In the genomic region with DNA sequence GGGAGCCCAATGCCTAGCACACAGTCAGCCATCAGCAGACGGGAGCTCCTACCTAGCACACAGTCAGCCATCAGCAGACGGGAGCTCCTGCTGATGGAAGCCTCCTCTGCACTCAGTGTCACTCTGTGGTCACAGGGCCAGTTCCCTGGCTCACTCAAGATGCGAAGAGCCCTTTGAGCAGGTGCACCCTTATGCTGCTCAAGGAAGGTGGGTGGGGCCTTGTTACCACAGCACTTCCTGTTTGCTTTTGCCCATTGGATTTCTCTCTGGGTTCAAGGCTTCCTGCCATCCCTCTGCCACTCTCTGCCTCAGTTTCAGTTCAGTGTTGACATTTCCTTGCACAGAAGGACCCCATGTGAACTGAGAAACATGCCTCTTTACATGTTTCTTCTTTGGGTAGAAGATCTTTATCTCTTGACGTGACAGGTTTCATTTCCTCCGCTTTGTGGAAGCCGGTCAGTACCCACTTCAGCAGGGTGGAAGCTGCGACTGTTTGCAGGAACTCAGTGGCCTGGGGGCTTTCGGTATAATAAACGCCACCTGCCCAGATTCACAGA, we compare ENCODE assay signal across 10 cellular contexts. TPM values are rescaled to one million over a fixed set of nuclear protein-coding genes. Genes with fewer than 3 reads are reported as not detected.
DNase-seq lines count a peak whose midpoint lies in the region; ATAC-seq, FAIRE-seq and TF ChIP-seq lines count a peak whose summit lies in the region.
"Had no signal": no experiment of that assay in that cellular context is flagged by ENCODE, and none has a peak within 500 bp of the region (broad histone marks: within the 10 kb centered on the region; RNA-seq: fewer than 3 reads in every experiment).

No MANE protein-coding gene starts in this region.

- no peaks in the 10 kb centered on the region for H3K9me3 Mint-ChIP-seq in activated CD4-positive, alpha-beta T cell treated with anti-CD3 and anti-CD28 coated beads, Interleukin-2, amount 10 ng/mL, durations not matched to agents 7 days and 5 days

- peak overlapping the region; percentile 90 for H3K27ac Mint-ChIP-seq in activated CD4-positive, alpha-beta T cell treated with anti-CD3 and anti-CD28 coated beads, Interleukin-2, amount 10 ng/mL, durations not matched to agents 7 days and 5 days

- DNase-seq in SKM-1 (lab: John Stamatoyannopoulos, UW; ENCODE audit: unreplicated experiment) = peak; percentile 4
- no peak for DNase-seq in SKM-1 treated with dmso at 0.1 percent for 144 hours (lab: John Stamatoyannopoulos, UW; ENCODE audit: unreplicated experiment)
- DNase-seq in activated CD4-positive, alpha-beta T cell treated with anti-CD3 and anti-CD28 coated beads, Interleukin-2, amount 10 ng/mL, durations not matched to agents 7 days and 5 days = peak; percentile 86
- peak; percentile 41 for DNase-seq in small intestine
- no peak for DNase-seq in hypothalamus (lab: John Stamatoyannopoulos, UW)
- DNase-seq in Right ventricle myocardium inferior (ENCODE audit: missing footprints) = no peak
- no peak for DNase-seq in brain microvascular endothelial cell

- peaks cover 96% of the 10 kb centered on the region for H3K36me3 Mint-ChIP-seq in activated CD4-positive, alpha-beta T cell treated with anti-CD3 and anti-CD28 coated beads, Interleukin-2, amount 10 ng/mL, durations not matched to agents 7 days and 5 days (ENCODE audit: low read depth)

- no peak for FAIRE-seq in small intestine (lab: Jason Lieb, UNC)
- FAIRE-seq: A549 had no signal

- ATAC-seq in HG03196 (IDR thresholded peaks at IDR 0.05; ENCODE audit: unreplicated experiment) (peak; percentile 96), Right ventricle myocardium inferior (no peak)
- ATAC-seq: A549 had no signal

- WGBS in small intestine, 3 donors = 67 to 83% (median 69%) methylated on average over 9 of the region's 9 CpGs

- no peak for TF ChIP-seq CTCF in brain microvascular endothelial cell (IDR thresholded peaks at IDR 0.05; ENCODE audit: low read depth, low read length, missing control alignments)

- H3K4me3 ChIP-seq in small intestine (ENCODE audit: low read depth in 1 of 2, low read length in 2 of 2) (no peak overlapping the region), brain microvascular endothelial cell (ENCODE audit: low read depth, low read length) (no peak overlapping the region)
- H3K4me3 ChIP-seq: A549, SJCRH30 had no signal

- POLR2A ChIA-PET in activated CD4-positive, alpha-beta T cell treated with anti-CD3 and anti-CD28 coated beads, Interleukin-2, amount 10 ng/mL, durations not matched to agents 7 days and 5 days (lab: Charles Lee) = interaction anchor here (0.6 kb wide), 1 partner anchor 302 kb away, joined by 3 read pairs; no protein-coding TSS in a partner anchor

- H3K27ac ChIP-seq in small intestine (ENCODE audit: low read depth in 1 of 2, low read length in 1 of 2) (peak overlapping the region; percentile 12 to 53), brain microvascular endothelial cell (no peak overlapping the region)
- H3K27ac ChIP-seq: A549 had no signal

- in situ Hi-C loops in brain microvascular endothelial cell (cut with HindIII; ENCODE audit: low pct_ligation_motif_present, low sequenced_read_pairs) = no loop called here

- H3K27me3 ChIP-seq in small intestine (ENCODE audit: control insufficient read depth in 2 of 2, insufficient read depth in 2 of 2, low read length in 2 of 2) = no peaks in the 10 kb centered on the region
- no peaks in the 10 kb centered on the region for H3K27me3 ChIP-seq in brain microvascular endothelial cell (replicated peaks)
- H3K27me3 ChIP-seq: SJCRH30 had no signal

- peaks cover 90% of the 10 kb centered on the region for H3K4me1 Mint-ChIP-seq in activated CD4-positive, alpha-beta T cell treated with anti-CD3 and anti-CD28 coated beads, Interleukin-2, amount 10 ng/mL, durations not matched to agents 7 days and 5 days

- H3K4me1 ChIP-seq in small intestine (ENCODE audit: control insufficient read depth in 2 of 2, insufficient read depth in 1 of 2, low read depth in 1 of 2, low read length in 1 of 2) = peaks cover 4 to 13% of the 10 kb centered on the region in 2 donors
- H3K4me1 ChIP-seq: A549 had no signal

- no peaks in the 10 kb centered on the region for H3K9me3 ChIP-seq in small intestine (ENCODE audit: control insufficient read depth, low read depth)
- H3K9me3 ChIP-seq: A549, SJCRH30 had no signal

- CTCF ChIA-PET in activated CD4-positive, alpha-beta T cell treated with anti-CD3 and anti-CD28 coated beads, Interleukin-2, amount 10 ng/mL, durations not matched to agents 7 days and 5 days (lab: Charles Lee) = interaction anchor here (0.9 to 3.3 kb wide), 6 partner anchors 8 to 896 kb away, joined by 3 to 13 read pairs (median 6); a partner anchor contains a TSS

- intact Hi-C loops in Right ventricle myocardium inferior (cut with DNase I) = no loop called here

- H3K4me3 Mint-ChIP-seq in activated CD4-positive, alpha-beta T cell treated with anti-CD3 and anti-CD28 coated beads, Interleukin-2, amount 10 ng/mL, durations not matched to agents 7 days and 5 days = peak overlapping the region; percentile 51

- H3K36me3 ChIP-seq in small intestine (ENCODE audit: control insufficient read depth in 2 of 2, insufficient read depth in 2 of 2, low read length in 2 of 2) = peaks cover 0 to 2% of the 10 kb centered on the region in 2 donors
- H3K36me3 ChIP-seq in brain microvascular endothelial cell (replicated peaks) = peaks cover 44% of the 10 kb centered on the region

- no peaks in the 10 kb centered on the region for H3K27me3 Mint-ChIP-seq in activated CD4-positive, alpha-beta T cell treated with anti-CD3 and anti-CD28 coated beads, Interleukin-2, amount 10 ng/mL, durations not matched to agents 7 days and 5 days

RNA-seq across cellular contexts. Expression of a gene that starts 11.6 kb away (rescaled TPM):
- total RNA-seq in activated CD4-positive, alpha-beta T cell treated with anti-CD3 and anti-CD28 coated beads, Interleukin-2, amount 10 ng/mL, durations not matched to agents 7 days and 5 days = 10 to 100 TPM; 85.4 to 96.5 TPM
- polyA plus RNA-seq in small intestine = 10 to 100 TPM in 2 of 3 donors, 1 to 10 TPM in 1; 7.3 to 20.1 (median 17.2) TPM
- total RNA-seq in Right ventricle myocardium inferior = 33.4 TPM

Comparison
In these comparisons a context has a peak if more than half of its experiments do, and no peak if none do; other contexts are left out.
1. DNase-seq: peak in SKM-1 (single experiment), activated CD4-positive, alpha-beta T cell treated with anti-CD3 and anti-CD28 coated beads, Interleukin-2, amount 10 ng/mL, durations not matched to agents 7 days and 5 days (single experiment) and small intestine (single experiment); none in SKM-1 treated with dmso at 0.1 percent for 144 hours (single experiment), hypothalamus (0 of 51), Right ventricle myocardium inferior (single experiment) and brain microvascular endothelial cell (single experiment).